ENCODE assay signal across 10 cellular contexts in genomic region chr12:93173178-93173957, GRCh38.
DNase-seq lines count a peak whose midpoint lies in the region; FAIRE-seq and TF ChIP-seq lines count a peak whose summit lies in the region.
"Had no signal": no experiment of that assay in that cellular context is flagged by ENCODE, and none has a peak within 500 bp of the region (broad histone marks: within the 10 kb centered on the region; RNA-seq: fewer than 3 reads in every experiment).

No MANE protein-coding gene starts in this region.

- H3K4me2 ChIP-seq in parathyroid adenoma (ENCODE audit: low read length) = no peak overlapping the region

- no peak overlapping the region for H3K4me3 ChIP-seq in parathyroid adenoma (ENCODE audit: low read depth, low read length)
- no peak overlapping the region for H3K4me3 ChIP-seq in Peyer's patch
- H3K4me3 ChIP-seq: esophagus squamous epithelium had no signal

- no peak for TF ChIP-seq CTCF in C4-2B (conservative IDR thresholded peaks at IDR 0.05)
- TF ChIP-seq CTCF in parathyroid adenoma (IDR thresholded peaks at IDR 0.05) = no peak
- TF ChIP-seq CTCF in Peyer's patch (IDR thresholded peaks at IDR 0.05) = no peak

- no peaks in the 10 kb centered on the region for H3K36me3 ChIP-seq in parathyroid adenoma (ENCODE audit: control insufficient read depth, insufficient read depth, low read length)
- H3K36me3 ChIP-seq in Peyer's patch = no peaks in the 10 kb centered on the region
- H3K36me3 ChIP-seq: esophagus squamous epithelium had no signal

- H3K9ac ChIP-seq in parathyroid adenoma = no peak overlapping the region

- DNase-seq in M059J (ENCODE audit: low read depth) = peak; percentile 90
- peak; percentile 60 for DNase-seq in amniotic epithelial cell (ENCODE audit: low read depth)
- DNase-seq in GM12892 (ENCODE audit: insufficient read length) = no peak
- no peak for DNase-seq in activated effector memory CD4-positive, alpha-beta T cell treated with anti-CD3 and anti-CD28 coated beads, Interleukin-2, amount 50 U/mL, for 16 hours
- DNase-seq in Peyer's patch = no peak
- no peak for DNase-seq in activated CD8-positive, alpha-beta memory T cell treated with anti-CD3 and anti-CD28 coated beads for 24 hours
- DNase-seq: esophagus squamous epithelium, substantia nigra had no signal

- H3K4me1 ChIP-seq in parathyroid adenoma (peaks cover 44% of the 10 kb centered on the region), Peyer's patch (peaks cover 0 to 26% (median 1%) of the 10 kb centered on the region in 4 donors)

- H3K79me2 ChIP-seq in parathyroid adenoma = no peaks in the 10 kb centered on the region

- H3K9me3 ChIP-seq in parathyroid adenoma (ENCODE audit: control insufficient read depth, low read length) (no peaks in the 10 kb centered on the region), Peyer's patch (no peaks in the 10 kb centered on the region)
- H3K9me3 ChIP-seq: esophagus squamous epithelium had no signal

- TF ChIP-seq POLR2A in GM12892 (IDR thresholded peaks at IDR 0.05; ENCODE audit: low read depth, low read length) (no peak), Peyer's patch (IDR thresholded peaks at IDR 0.05) (no peak)

- H2AFZ ChIP-seq in parathyroid adenoma = peak overlapping the region; percentile 41

- FAIRE-seq in GM12892 (lab: Jason Lieb, UNC) = no peak

- no peaks in the 10 kb centered on the region for H3K27me3 ChIP-seq in parathyroid adenoma (ENCODE audit: control insufficient read depth, insufficient read depth, low read length)
- no peaks in the 10 kb centered on the region for H3K27me3 ChIP-seq in Peyer's patch
- H3K27me3 ChIP-seq: esophagus squamous epithelium had no signal

- H3K27ac ChIP-seq in C4-2B (peak overlapping the region; percentile 73), parathyroid adenoma (peak overlapping the region; percentile 20), Peyer's patch (peak overlapping the region in 1 of 4 donors; percentile 65)

Comparison
In these comparisons a context has a peak if more than half of its experiments do, and no peak if none do; other contexts are left out.
1. DNase-seq: peak in M059J (single experiment) and amniotic epithelial cell (single experiment); none in GM12892 (single experiment), activated effector memory CD4-positive, alpha-beta T cell treated with anti-CD3 and anti-CD28 coated beads, Interleukin-2, amount 50 U/mL, for 16 hours (single experiment), Peyer's patch (0 of 3) and activated CD8-positive, alpha-beta memory T cell treated with anti-CD3 and anti-CD28 coated beads for 24 hours (single experiment).